In genomic region chr22:35436421-35436820, GRCh38 we compare ENCODE assay signal across 13 cellular contexts. TPM values are rescaled to one million over a fixed set of nuclear protein-coding genes. Genes with fewer than 3 reads are reported as not detected.
A peak's percentile ranks its signal among the peaks of the same experiment; 100 is the strongest.
DNase-seq lines count a peak whose midpoint lies in the region; ATAC-seq, FAIRE-seq and TF ChIP-seq lines count a peak whose summit lies in the region.
"Had no signal": no experiment of that assay in that cellular context is flagged by ENCODE, and none has a peak within 500 bp of the region (broad histone marks: within the 10 kb centered on the region; RNA-seq: fewer than 3 reads in every experiment).

No MANE protein-coding gene starts in this region.

- peak overlapping the region; percentile 22 for H3K27ac Mint-ChIP-seq in activated naive CD8-positive, alpha-beta T cell treated with anti-CD3 and anti-CD28 coated beads, Interleukin-2, amount 50 U/mL, for 24 hours
- H3K27ac Mint-ChIP-seq in activated naive CD8-positive, alpha-beta T cell treated with anti-CD3 and anti-CD28 coated beads for 36 hours: no peak overlapping the region
- H3K27ac Mint-ChIP-seq: CD4-positive, alpha-beta memory T cell had no signal

- peaks cover 59% of the 10 kb centered on the region for H3K36me3 Mint-ChIP-seq in activated naive CD8-positive, alpha-beta T cell treated with anti-CD3 and anti-CD28 coated beads, Interleukin-2, amount 50 U/mL, for 24 hours (ENCODE audit: low read depth)
- peaks cover 58% of the 10 kb centered on the region for H3K36me3 Mint-ChIP-seq in activated naive CD8-positive, alpha-beta T cell treated with anti-CD3 and anti-CD28 coated beads for 36 hours

- FAIRE-seq in kidney (lab: Jason Lieb, UNC): no peak
- FAIRE-seq: A549 had no signal

- TF ChIP-seq CTCF in kidney (IDR thresholded peaks at IDR 0.05; ENCODE audit: borderline replicate concordance, extremely low read depth, insufficient read depth): no peak

- no peaks in the 10 kb centered on the region for H3K36me3 ChIP-seq in kidney (ENCODE audit: control insufficient read depth in 1 of 2, insufficient read depth in 2 of 2, low read length in 2 of 2)

- no peak overlapping the region for H3K27ac ChIP-seq in kidney (ENCODE audit: low read depth in 2 of 2, low read length in 2 of 2)
- H3K27ac ChIP-seq: A549, C4-2B had no signal

- DNase-seq in activated naive CD8-positive, alpha-beta T cell treated with anti-CD3 and anti-CD28 coated beads, Interleukin-2, amount 50 U/mL, for 24 hours: no peak
- no peak for DNase-seq in activated naive CD8-positive, alpha-beta T cell treated with anti-CD3 and anti-CD28 coated beads for 36 hours
- DNase-seq in NCI-H1092 treated with DMSO at 0.1 percent for 48 hours (lab: John Stamatoyannopoulos, UW): peak; percentile 9
- peak; percentile 49 for DNase-seq in kidney
- no peak for DNase-seq in T1000 (lab: John Stamatoyannopoulos, UW)
- DNase-seq in left cardiac atrium: no peak
- no peak for DNase-seq in NCI-H1417 treated with DMSO at 0.1 percent for 48 hours (lab: John Stamatoyannopoulos, UW)
- DNase-seq: CD4-positive, alpha-beta memory T cell; GF-D8 had no signal

- no peak overlapping the region for H3K4me3 ChIP-seq in kidney (ENCODE audit: low read length in 2 of 2)
- H3K4me3 ChIP-seq: A549 had no signal

- peaks cover 0 to 9% of the 10 kb centered on the region in 2 donors for H3K9me3 ChIP-seq in kidney (ENCODE audit: control insufficient read depth in 1 of 2, low read length in 2 of 2)

- no peaks in the 10 kb centered on the region for H3K9me3 Mint-ChIP-seq in activated naive CD8-positive, alpha-beta T cell treated with anti-CD3 and anti-CD28 coated beads, Interleukin-2, amount 50 U/mL, for 24 hours
- peaks cover 8% of the 10 kb centered on the region for H3K9me3 Mint-ChIP-seq in activated naive CD8-positive, alpha-beta T cell treated with anti-CD3 and anti-CD28 coated beads for 36 hours

- H3K4me3 Mint-ChIP-seq in activated naive CD8-positive, alpha-beta T cell treated with anti-CD3 and anti-CD28 coated beads, Interleukin-2, amount 50 U/mL, for 24 hours: no peak overlapping the region
- no peak overlapping the region for H3K4me3 Mint-ChIP-seq in activated naive CD8-positive, alpha-beta T cell treated with anti-CD3 and anti-CD28 coated beads for 36 hours
- H3K4me3 Mint-ChIP-seq: CD4-positive, alpha-beta memory T cell; IgD-negative memory B cell had no signal

- no peaks in the 10 kb centered on the region for H3K4me1 ChIP-seq in kidney (ENCODE audit: control insufficient read depth in 1 of 2, insufficient read depth in 1 of 2, low read depth in 1 of 2, low read length in 2 of 2)
- H3K4me1 ChIP-seq: BE2C had no signal

- no peak for ATAC-seq in activated naive CD8-positive, alpha-beta T cell treated with anti-CD3 and anti-CD28 coated beads, Interleukin-2, amount 50 U/mL, for 24 hours
- ATAC-seq in left cardiac atrium: no peak

- intact Hi-C loops in kidney (cut with DNase I): no loop called here
- intact Hi-C loops in left cardiac atrium (cut with DNase I): loop anchor here in 1 of 2 donors (10.0 kb wide), 1 partner anchor 688 kb away; no protein-coding TSS in a partner anchor

- no peaks in the 10 kb centered on the region for H3K4me1 Mint-ChIP-seq in activated naive CD8-positive, alpha-beta T cell treated with anti-CD3 and anti-CD28 coated beads, Interleukin-2, amount 50 U/mL, for 24 hours
- H3K4me1 Mint-ChIP-seq in activated naive CD8-positive, alpha-beta T cell treated with anti-CD3 and anti-CD28 coated beads for 36 hours: no peaks in the 10 kb centered on the region
- H3K4me1 Mint-ChIP-seq: CD4-positive, alpha-beta memory T cell; IgD-negative memory B cell had no signal

- H3K9ac ChIP-seq in kidney (ENCODE audit: low read length in 2 of 2): no peak overlapping the region

- H3K27me3 Mint-ChIP-seq in activated naive CD8-positive, alpha-beta T cell treated with anti-CD3 and anti-CD28 coated beads, Interleukin-2, amount 50 U/mL, for 24 hours: no peaks in the 10 kb centered on the region
- no peaks in the 10 kb centered on the region for H3K27me3 Mint-ChIP-seq in activated naive CD8-positive, alpha-beta T cell treated with anti-CD3 and anti-CD28 coated beads for 36 hours
- H3K27me3 Mint-ChIP-seq: CD4-positive, alpha-beta memory T cell; IgD-negative memory B cell had no signal

RNA-seq across cellular contexts. Expression of gene MCM5, which starts 36.5 kb away (rescaled TPM):
- 100 to 1,000 TPM; 342 to 348 TPM for total RNA-seq in activated naive CD8-positive, alpha-beta T cell treated with anti-CD3 and anti-CD28 coated beads for 36 hours
- 26.4 TPM for total RNA-seq in kidney
- 10.2 TPM for polyA plus RNA-seq in kidney (ENCODE audit: insufficient read depth, low read depth, low replicate concordance)
- total RNA-seq in left cardiac atrium: 10 to 100 TPM; 11.0 to 21.9 TPM

RNA-seq across cellular contexts. Expression of gene HMOX1, which starts 55.5 kb away (rescaled TPM):
- under 1 TPM; 0.26 to 0.39 TPM for total RNA-seq in activated naive CD8-positive, alpha-beta T cell treated with anti-CD3 and anti-CD28 coated beads for 36 hours
- total RNA-seq in kidney (37.7 TPM), left cardiac atrium (10 to 100 TPM; 13.6 to 16.0 TPM)
- polyA plus RNA-seq in kidney (ENCODE audit: insufficient read depth, low read depth, low replicate concordance): 234 TPM

Comparison
In these comparisons a context has a peak if more than half of its experiments do, and no peak if none do; other contexts are left out.
1. DNase-seq: peak in NCI-H1092 treated with DMSO at 0.1 percent for 48 hours (single experiment) and kidney (single experiment); none in activated naive CD8-positive, alpha-beta T cell treated with anti-CD3 and anti-CD28 coated beads, Interleukin-2, amount 50 U/mL, for 24 hours (single experiment), activated naive CD8-positive, alpha-beta T cell treated with anti-CD3 and anti-CD28 coated beads for 36 hours (single experiment), T1000 (single experiment), left cardiac atrium (single experiment) and NCI-H1417 treated with DMSO at 0.1 percent for 48 hours (single experiment).
2. RNA of gene MCM5, which starts 36.5 kb away (total RNA-seq): 342 to 348 TPM in activated naive CD8-positive, alpha-beta T cell treated with anti-CD3 and anti-CD28 coated beads for 36 hours; 26.4 TPM in kidney (single experiment) and 11.0 to 21.9 TPM in left cardiac atrium; every median in the first group is over 10 times any median in the second.
3. RNA of gene HMOX1, which starts 55.5 kb away (total RNA-seq): 37.7 TPM in kidney (single experiment) and 13.6 to 16.0 TPM in left cardiac atrium; 0.26 to 0.39 TPM in activated naive CD8-positive, alpha-beta T cell treated with anti-CD3 and anti-CD28 coated beads for 36 hours; every median in the first group is over 10 times any median in the second.